In the genomic region with DNA sequence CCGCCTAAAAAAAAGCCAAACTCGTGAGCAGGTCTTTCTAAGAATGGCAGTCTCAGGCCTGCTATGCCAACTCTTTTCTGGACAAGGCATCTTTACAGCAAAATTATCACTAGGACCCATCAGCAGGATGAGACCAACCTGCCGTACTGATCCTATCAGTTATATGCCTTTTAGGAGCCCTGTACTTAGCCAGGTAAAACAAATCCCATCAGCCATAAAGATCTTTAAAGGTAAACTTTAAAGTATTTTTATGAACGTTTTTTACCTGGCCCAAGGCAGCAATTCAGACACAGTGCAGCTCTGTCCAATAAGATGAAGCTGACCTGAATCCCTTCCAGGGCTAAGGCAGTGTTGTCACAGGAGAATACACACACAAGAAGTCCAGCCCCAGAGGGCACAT, we compare ENCODE assay signal across 21 cellular contexts. TPM values are rescaled to one million over a fixed set of nuclear protein-coding genes. Genes with fewer than 3 reads are reported as not detected.
"Had no signal": no experiment of that assay in that cellular context is flagged by ENCODE, and none has a peak within 500 bp of the region (broad histone marks: within the 10 kb centered on the region; RNA-seq: fewer than 3 reads in every experiment).

No MANE protein-coding gene starts in this region.

- H3K9me3 Mint-ChIP-seq: nephron, type B pancreatic cell had no signal

- H3K27me3 Mint-ChIP-seq: type B pancreatic cell had no signal

- H2AFZ ChIP-seq: hepatocyte had no signal

- H3K9me3 ChIP-seq: ovary had no signal

- H3K36me3 ChIP-seq: ovary had no signal

- ATAC-seq: left colon, left ventricle myocardium superior, right cardiac atrium had no signal

- H3K79me2 ChIP-seq: hepatocyte had no signal

- H3K27ac ChIP-seq: coronary artery, hepatocyte, ovary had no signal

- H3K27me3 ChIP-seq: hepatocyte, ovary had no signal

- DNase-seq: effector CD4-positive, alpha-beta T cell; foreskin melanocyte; head of caudate nucleus; left colon; left ventricle myocardium superior; mesendoderm; naive B cell; nucleus accumbens; ovary; right cardiac atrium; small intestine; stimulated activated CD4-positive, alpha-beta T cell treated with anti-CD3 and anti-CD28 coated beads, Interleukin-12 subunit alpha, Interleukin-12 subunit beta, amount 100 ng/mL, for 4 hours; stimulated activated naive CD4-positive, alpha-beta T cell had no signal

- H3K4me3 ChIP-seq: coronary artery, hepatocyte, lung, ovary had no signal

- H3K4me2 ChIP-seq: hepatocyte had no signal

- H3K27ac Mint-ChIP-seq: naive B cell, type B pancreatic cell had no signal

- H3K4me3 Mint-ChIP-seq: nephron had no signal

- H3K36me3 Mint-ChIP-seq: naive B cell, type B pancreatic cell had no signal

RNA-seq across cellular contexts. Expression of gene TGM3, which starts 51.3 kb away (rescaled TPM):
- total RNA-seq: dermis microvascular lymphatic vessel endothelial cell, kidney epithelial cell, left ventricle myocardium superior, posterior vena cava, right cardiac atrium had no signal
